14 cellular contexts compared by ENCODE assay signal in genomic region chr14:55746533-55746932, GRCh38.
"Had no signal": no experiment of that assay in that cellular context is flagged by ENCODE, and none has a peak within 500 bp of the region (broad histone marks: within the 10 kb centered on the region; RNA-seq: fewer than 3 reads in every experiment).

No MANE protein-coding gene starts in this region.

- H3K4me3 ChIP-seq: neural progenitor cell, right atrium auricular region, tibial artery had no signal

- H3K27ac ChIP-seq: neural progenitor cell, right atrium auricular region, tibial artery had no signal

- FAIRE-seq: keratinocyte had no signal

- H3K9ac ChIP-seq: neural progenitor cell had no signal

- H3K4me1 ChIP-seq: right atrium auricular region had no signal

- H3K27me3 ChIP-seq: right atrium auricular region, tibial artery had no signal

- DNase-seq: activated CD4-positive, alpha-beta T cell treated with anti-CD3 and anti-CD28 coated beads, Interleukin-2, amount 50 U/mL, for 4 hours; activated effector memory CD4-positive, alpha-beta T cell treated with anti-CD3 and anti-CD28 coated beads, Interleukin-2, amount 50 U/mL, for 16 hours; activated T-cell treated with anti-CD3 and anti-CD28 coated beads, Interleukin-2, amount 50 U/mL, for 24 hours; endodermal cell; erythroblast; foreskin fibroblast; left ventricle myocardium superior; mesendoderm; tibial artery had no signal

- H3K4me2 ChIP-seq: neural progenitor cell had no signal

- H3K9me3 ChIP-seq: right atrium auricular region, tibial artery had no signal

- ATAC-seq: activated naive CD4-positive, alpha-beta T cell treated with anti-CD3 and anti-CD28 coated beads, Interleukin-2, amount 50 U/mL, for 72 hours; left ventricle myocardium superior; stimulated activated effector memory CD8-positive, alpha-beta T cell treated with anti-CD3 and anti-CD28 coated beads, Interleukin-12 subunit alpha, Interleukin-12 subunit beta, amount 100 ng/mL, for 72 hours had no signal

- H2AFZ ChIP-seq: neural progenitor cell had no signal

- H3K36me3 ChIP-seq: neural progenitor cell, right atrium auricular region, tibial artery had no signal
